Comparison of ENCODE assay signal across 8 cellular contexts in genomic region chr17:77011173-77012011, GRCh38.
DNase-seq lines count a peak whose midpoint lies in the region; ATAC-seq and TF ChIP-seq lines count a peak whose summit lies in the region.

No MANE protein-coding gene starts in this region.

- no CpG with 5 or more reads among the region's 7 CpGs for WGBS in H9 (ENCODE audit: extremely low coverage, insufficient read length, low lambda C conversion rate)

- H4K5ac ChIP-seq in H9 (ENCODE audit: insufficient read length, low read depth, low read length) = no peak overlapping the region

- DNase-seq in AG10803 (ENCODE audit: low read depth) (peak; percentile 29), H9 (peak; percentile 62), kidney glomerular epithelial cell (lab: John Stamatoyannopoulos, UW) (peak; percentile 12)
- peak; percentile 27 for DNase-seq in activated gamma-delta T cell treated with anti-CD3 and anti-CD28 coated beads, Interleukin-2, amount 50 U/mL, for 16 hours (ENCODE audit: low read depth)
- DNase-seq in stimulated activated naive CD8-positive, alpha-beta T cell treated with anti-CD3 and anti-CD28 coated beads, Interleukin-15, Interleukin-2, amounts not matched to agents 100 U/mL and 50 U/mL, for 24 hours = peak; percentile 65

- no peaks in the 10 kb centered on the region for H4K20me1 ChIP-seq in H9 (ENCODE audit: control insufficient read depth, insufficient read depth, insufficient read length)
- H4K20me1 ChIP-seq in OCI-LY1 (ENCODE audit: insufficient read depth, low read length) = no peaks in the 10 kb centered on the region

- no peak overlapping the region for H2BK120ac ChIP-seq in H9 (ENCODE audit: low read depth, low read length, poor library complexity, severe bottlenecking)

- H2AFZ ChIP-seq in H9 (ENCODE audit: low read length) (no peak overlapping the region), OCI-LY1 (ENCODE audit: low read length) (no peak overlapping the region)

- peaks cover 3 to 12% (median 3%) of the 10 kb centered on the region in 3 experiments; a peak in 5 of 7 replicates for H3K36me3 Mint-ChIP-seq in H9 (ENCODE audit: insufficient read depth in 1 of 3, low read depth in 3 of 3)

- H3K36me3 ChIP-seq in OCI-LY1 (ENCODE audit: insufficient read depth, low read length) = no peaks in the 10 kb centered on the region

- peaks cover 0 to 13% of the 10 kb centered on the region in 2 experiments for H3K4me1 Mint-ChIP-seq in H9

- H2BK20ac ChIP-seq in H9 (ENCODE audit: low read depth, low read length, poor library complexity, severe bottlenecking) = no peak overlapping the region

- H3K4ac ChIP-seq in H9 (ENCODE audit: low read depth, low read length) = no peak overlapping the region

- no peaks in the 10 kb centered on the region for H3K27me3 ChIP-seq in H9 (ENCODE audit: insufficient read depth, low read length)
- H3K27me3 ChIP-seq in OCI-LY1 (ENCODE audit: insufficient read depth, low read length) = no peaks in the 10 kb centered on the region

- no peak overlapping the region for H2BK12ac ChIP-seq in H9 (ENCODE audit: insufficient read length, low read depth, low read length)

- H3K23me2 ChIP-seq in H9 (ENCODE audit: insufficient read length, low read depth, low read length, poor library complexity, severe bottlenecking) = no peaks in the 10 kb centered on the region

- no peak overlapping the region for H3K14ac ChIP-seq in H9 (ENCODE audit: insufficient read depth, low read length)

- H3K27ac Mint-ChIP-seq in H9 = no peak overlapping the region

- H3K9me2 ChIP-seq in OCI-LY1 (ENCODE audit: low read depth, low read length) = no peaks in the 10 kb centered on the region

- H3K4me3 Mint-ChIP-seq in H9 = no peak overlapping the region

- no peak overlapping the region for H2AK5ac ChIP-seq in H9 (ENCODE audit: insufficient read length, low read length)

- H3K9me3 Mint-ChIP-seq in H9 = peaks cover 13 to 14% of the 10 kb centered on the region in 2 experiments

- H3K79me2 ChIP-seq in H9 (ENCODE audit: insufficient read depth, low read length) = no peaks in the 10 kb centered on the region
- H3K79me2 ChIP-seq in OCI-LY1 (ENCODE audit: insufficient read depth, low read length) = no peaks in the 10 kb centered on the region

- ATAC-seq in stimulated activated naive CD8-positive, alpha-beta T cell treated with anti-CD3 and anti-CD28 coated beads, Interleukin-15, Interleukin-2, amounts not matched to agents 100 U/mL and 50 U/mL, for 24 hours = no peak
- no peak for ATAC-seq in HG03378 (IDR thresholded peaks at IDR 0.05; ENCODE audit: unreplicated experiment)
- no peak for ATAC-seq in HG02798 (IDR thresholded peaks at IDR 0.05; ENCODE audit: poor library complexity, unreplicated experiment)

- H2BK15ac ChIP-seq in H9 (ENCODE audit: low read depth, low read length) = no peak overlapping the region

- no peak overlapping the region for H3T11ph ChIP-seq in H9 (ENCODE audit: low read length)

- TF ChIP-seq CTCF in AG10803 (conservative IDR thresholded peaks at IDR 0.05; ENCODE audit: low read length) = peak; percentile 71
- TF ChIP-seq CTCF in H9 (conservative IDR thresholded peaks at IDR 0.05) = peak; percentile 89
- peak; percentile 88 for TF ChIP-seq CTCF in OCI-LY1 (IDR thresholded peaks at IDR 0.05; ENCODE audit: low read length)

- no peaks in the 10 kb centered on the region for H3K79me1 ChIP-seq in H9 (ENCODE audit: insufficient read depth, low read depth, low read length, poor library complexity, severe bottlenecking)

- no peak overlapping the region for H4K91ac ChIP-seq in H9 (ENCODE audit: insufficient read length, low read depth, low read length)

- H3K9ac ChIP-seq in H9 (ENCODE audit: extremely low read depth, insufficient read length, low read length) (no peak overlapping the region), OCI-LY1 (ENCODE audit: low read length) (no peak overlapping the region)

- H3K27ac ChIP-seq in H9 (ENCODE audit: insufficient read length, low read depth, low read length) (no peak overlapping the region), OCI-LY1 (ENCODE audit: low read depth, low read length, poor library complexity, severe bottlenecking) (no peak overlapping the region)

- no peak overlapping the region for H3K23ac ChIP-seq in H9 (ENCODE audit: insufficient read length, low read depth, low read length)

- H3K56ac ChIP-seq in H9 (ENCODE audit: insufficient read length, low read depth, low read length) = no peak overlapping the region

- no peak overlapping the region for H3K4me3 ChIP-seq in AG10803 (ENCODE audit: low read length)
- no peak overlapping the region for H3K4me3 ChIP-seq in OCI-LY1 (ENCODE audit: low read depth, low read length, poor library complexity, severe bottlenecking)

- no peaks in the 10 kb centered on the region for H3F3A ChIP-seq in OCI-LY1 (ENCODE audit: insufficient read depth, low read length)

- H3K4me1 ChIP-seq in H9 (ENCODE audit: insufficient read depth, low read length) (no peaks in the 10 kb centered on the region), OCI-LY1 (ENCODE audit: insufficient read depth, low read length, severe bottlenecking) (peaks cover 19% of the 10 kb centered on the region)

- no peaks in the 10 kb centered on the region for H3K9me3 ChIP-seq in H9 (ENCODE audit: control insufficient read depth, low read depth, low read length)
- H3K9me3 ChIP-seq in OCI-LY1 (ENCODE audit: low read length) = peaks cover 13% of the 10 kb centered on the region

- H3K4me2 ChIP-seq in H9 (ENCODE audit: insufficient read depth, insufficient read length, low read length) (no peak overlapping the region), OCI-LY1 (ENCODE audit: low read length) (no peak overlapping the region)

- peaks cover 3% of the 10 kb centered on the region for H3K27me3 Mint-ChIP-seq in H9 (ENCODE audit: low read depth)

- H2BK5ac ChIP-seq in H9 (ENCODE audit: insufficient read length, low read length) = no peak overlapping the region

- H4K8ac ChIP-seq in H9 (replicated peaks; ENCODE audit: insufficient read length, low read depth, low read length) = no peak overlapping the region

- no peak overlapping the region for H3K18ac ChIP-seq in H9 (ENCODE audit: insufficient read length, low read depth, low read length)

Comparison
In these comparisons a context has a peak if more than half of its experiments do, and no peak if none do; other contexts are left out.
1. DNase-seq: peak in every context shown above with its lines; median percentile 65 in stimulated activated naive CD8-positive, alpha-beta T cell treated with anti-CD3 and anti-CD28 coated beads, Interleukin-15, Interleukin-2, amounts not matched to agents 100 U/mL and 50 U/mL, for 24 hours; 62 in H9; 29 in AG10803; 27 in activated gamma-delta T cell treated with anti-CD3 and anti-CD28 coated beads, Interleukin-2, amount 50 U/mL, for 16 hours; 12 in kidney glomerular epithelial cell.